ENCODE assay signal across 8 cellular contexts in genomic region chr19:43826787-43827754, GRCh38. TPM values are rescaled to one million over a fixed set of nuclear protein-coding genes. Genes with fewer than 3 reads are reported as not detected.
A peak's percentile ranks its signal among the peaks of the same experiment; 100 is the strongest.
DNase-seq lines count a peak whose midpoint lies in the region; ATAC-seq and TF ChIP-seq lines count a peak whose summit lies in the region.

ZNF283 (plus strand) TSS chr19:43827321; CDS start chr19:43833505, 6,184 bp downstream.

- DNase-seq in CD4-positive, CD25-positive, alpha-beta regulatory T cell = peak; percentile 75 to 90 (median 78)
- DNase-seq in activated T-cell treated with anti-CD3 and anti-CD28 coated beads, Interleukin-2, amount 50 U/mL, for 48 hours = peak; percentile 90 to 92
- DNase-seq in fibroblast of gingiva (ENCODE audit: low read depth) (peak; percentile 84), myocyte (ENCODE audit: low read depth) (peak; percentile 94)
- DNase-seq in stimulated activated CD8-positive, alpha-beta memory T cell treated with anti-CD3 and anti-CD28 coated beads, Interleukin-7, amount 100 ng/mL, for 24 hours (ENCODE audit: low read depth) = peak; percentile 71

- peaks cover 0 to 5% (median 2%) of the 10 kb centered on the region in 7 donors for H3K9me3 Mint-ChIP-seq in CD4-positive, CD25-positive, alpha-beta regulatory T cell
- peaks cover 1 to 3% (median 3%) of the 10 kb centered on the region in 3 donors for H3K9me3 Mint-ChIP-seq in IgD-negative memory B cell

- H3K4me1 ChIP-seq in CD4-positive, CD25-positive, alpha-beta regulatory T cell (ENCODE audit: control insufficient read depth, insufficient read depth, low read length, poor library complexity, severe bottlenecking) = peaks cover 11% of the 10 kb centered on the region

- no peaks in the 10 kb centered on the region for H3K9me3 ChIP-seq in CD4-positive, CD25-positive, alpha-beta regulatory T cell (ENCODE audit: control insufficient read depth in 2 of 2, low read length in 2 of 2)

- ATAC-seq in CD4-positive, CD25-positive, alpha-beta regulatory T cell (ENCODE audit: low read depth in 2 of 2) = peak; percentile 93 to 94
- ATAC-seq in GM19467 (IDR thresholded peaks at IDR 0.05; ENCODE audit: unreplicated experiment) = peak; percentile 80

- H3K36me3 ChIP-seq in CD4-positive, CD25-positive, alpha-beta regulatory T cell (ENCODE audit: control insufficient read depth, insufficient read depth, low read length) = peaks cover 20% of the 10 kb centered on the region

- peaks cover 22% of the 10 kb centered on the region for H3K36me3 Mint-ChIP-seq in CD4-positive, CD25-positive, alpha-beta regulatory T cell
- H3K36me3 Mint-ChIP-seq in IgD-negative memory B cell = peaks cover 17% of the 10 kb centered on the region

- peak within 1 kb of the TSS; percentile 90 for H3K4me3 ChIP-seq in CD4-positive, CD25-positive, alpha-beta regulatory T cell (ENCODE audit: low read depth, low read length)

- peak within 1 kb of the TSS; percentile 23 for H3K27ac ChIP-seq in CD4-positive, CD25-positive, alpha-beta regulatory T cell (ENCODE audit: insufficient read depth, low read length, poor library complexity, severe bottlenecking)

- peaks cover 9 to 20% (median 16%) of the 10 kb centered on the region in 4 donors for H3K4me1 Mint-ChIP-seq in CD4-positive, CD25-positive, alpha-beta regulatory T cell
- peaks cover 11 to 16% (median 12%) of the 10 kb centered on the region in 3 donors for H3K4me1 Mint-ChIP-seq in IgD-negative memory B cell

- peak within 1 kb of the TSS; percentile 79 to 93 (median 91) for H3K4me3 Mint-ChIP-seq in CD4-positive, CD25-positive, alpha-beta regulatory T cell
- H3K4me3 Mint-ChIP-seq in IgD-negative memory B cell = peak within 1 kb of the TSS; percentile 89 to 95 (median 92)

- no peaks in the 10 kb centered on the region for H3K27me3 ChIP-seq in CD4-positive, CD25-positive, alpha-beta regulatory T cell (ENCODE audit: control insufficient read depth, insufficient read depth, low read length)

- peak within 1 kb of the TSS; percentile 40 to 81 (median 81) for H3K27ac Mint-ChIP-seq in CD4-positive, CD25-positive, alpha-beta regulatory T cell
- peak within 1 kb of the TSS in 1 of 3 donors; percentile 65 for H3K27ac Mint-ChIP-seq in IgD-negative memory B cell

- peaks cover 2% of the 10 kb centered on the region for H3K27me3 Mint-ChIP-seq in CD4-positive, CD25-positive, alpha-beta regulatory T cell
- H3K27me3 Mint-ChIP-seq in IgD-negative memory B cell = peaks cover 1% of the 10 kb centered on the region

TF ChIP-seq in PFSK-1, 5 proteins besides CTCF, POLR2A, EP300 and RAD21:
- TF ChIP-seq REST (IDR thresholded peaks at IDR 0.05; ENCODE audit: insufficient read depth in 1 of 2, low read depth in 2 of 2, low read length in 2 of 2) (no peak), FOXP2 (optimal IDR thresholded peaks at IDR 0.05; ENCODE audit: borderline replicate concordance, extremely low read depth, extremely low read length, insufficient read depth) (no peak), POLR2AphosphoS5 (IDR thresholded peaks at IDR 0.05; ENCODE audit: low read depth, low read length) (peak; percentile 79; the same call in 1 of the 2 replicates), TAF1 (IDR thresholded peaks at IDR 0.05; ENCODE audit: borderline replicate concordance, insufficient read depth, low read length) (0 out of 2 replicates have a peak, but pooled peaks have one; percentile 54), SIN3A (IDR thresholded peaks at IDR 0.05; ENCODE audit: borderline replicate concordance, insufficient read depth, low read length) (no peak)

RNA-seq across cellular contexts. Expression of gene ZNF283, which starts in this region (rescaled TPM):
- 6.0 TPM for total RNA-seq in CD4-positive, CD25-positive, alpha-beta regulatory T cell
- 1 to 10 TPM; 1.4 to 5.1 (median 3.7) TPM for polyA plus RNA-seq in CD4-positive, CD25-positive, alpha-beta regulatory T cell
- polyA plus RNA-seq in IgD-negative memory B cell = 2.6 TPM
- 1.0 TPM for polyA plus RNA-seq in PFSK-1 (2012; ENCODE audit: insufficient read length, low read depth)
- total RNA-seq in myocyte = 14.4 and 27.3 TPM in 2 replicates
- polyA plus RNA-seq in myocyte (2012) = 5.6 TPM

Comparison
In these comparisons a context has a peak if more than half of its experiments do, and no peak if none do; other contexts are left out.
1. Peak in every context shown above with its lines: DNase-seq, ATAC-seq, H3K4me3 ChIP-seq and H3K27ac ChIP-seq.